Comparison of ENCODE assay signal across 15 cellular contexts in the genomic region with DNA sequence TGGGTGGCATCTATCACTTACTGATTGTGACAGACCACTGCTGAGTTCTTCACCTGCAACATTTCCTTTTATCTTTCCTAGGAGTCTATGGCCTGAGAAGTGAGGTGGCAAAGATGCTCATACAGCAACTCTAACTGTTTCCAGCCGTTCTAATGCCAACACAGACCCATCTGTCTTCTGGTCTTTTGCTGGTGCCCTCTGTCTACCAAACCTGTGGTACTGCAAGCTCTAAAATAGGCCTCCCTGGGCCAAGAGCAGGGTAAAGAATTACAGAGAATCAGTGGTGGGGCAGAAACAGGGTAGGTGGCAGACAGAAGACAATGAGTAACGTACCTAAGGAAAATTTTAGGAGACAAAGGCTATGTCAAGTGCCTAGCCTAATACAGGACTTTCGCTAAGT.
DNase-seq lines count a peak whose midpoint lies in the region; ATAC-seq, FAIRE-seq and TF ChIP-seq lines count a peak whose summit lies in the region.
"Had no signal": no experiment of that assay in that cellular context is flagged by ENCODE, and none has a peak within 500 bp of the region (broad histone marks: within the 10 kb centered on the region; RNA-seq: fewer than 3 reads in every experiment).

No MANE protein-coding gene starts in this region.

- H3K27ac ChIP-seq in A549 (peak overlapping the region in 1 of 2 experiments; percentile 24; a peak in 1 of 6 replicates), H9 (ENCODE audit: insufficient read length, low read depth, low read length) (no peak overlapping the region), SK-N-SH (ENCODE audit: low read depth in 2 of 2, low read length in 1 of 2) (no peak overlapping the region), hepatocyte (no peak overlapping the region)
- no peak overlapping the region for H3K27ac ChIP-seq in CD8-positive, alpha-beta memory T cell (ENCODE audit: low read depth, low read length)
- H3K27ac ChIP-seq: KMS-11, SK-N-MC, spleen had no signal

- H4K91ac ChIP-seq in H9 (ENCODE audit: insufficient read length, low read depth, low read length), result no peak overlapping the region

- no peaks in the 10 kb centered on the region for H3K27me3 Mint-ChIP-seq in H9 (ENCODE audit: low read depth)
- H3K27me3 Mint-ChIP-seq in CD8-positive, alpha-beta memory T cell, result no peaks in the 10 kb centered on the region
- H3K27me3 Mint-ChIP-seq: activated CD8-positive, alpha-beta T cell treated with anti-CD3 and anti-CD28 coated beads for 36 hours; activated naive CD8-positive, alpha-beta T cell treated with anti-CD3 and anti-CD28 coated beads, Interleukin-2, amount 50 U/mL, for 24 hours had no signal

- no peak overlapping the region for H2BK5ac ChIP-seq in H9 (ENCODE audit: insufficient read length, low read length)

- TF ChIP-seq EP300 in A549 (IDR thresholded peaks at IDR 0.05), result no peak
- no peak for TF ChIP-seq EP300 in SK-N-SH (IDR thresholded peaks at IDR 0.05; ENCODE audit: borderline replicate concordance in 1 of 2, low read depth in 1 of 2, low read length in 1 of 2)

- no peak overlapping the region for H2BK12ac ChIP-seq in H9 (ENCODE audit: insufficient read length, low read depth, low read length)

- H3K4me1 Mint-ChIP-seq in H9, result peaks cover 47 to 49% of the 10 kb centered on the region in 2 experiments
- H3K4me1 Mint-ChIP-seq in CD8-positive, alpha-beta memory T cell, result no peaks in the 10 kb centered on the region
- H3K4me1 Mint-ChIP-seq: activated naive CD8-positive, alpha-beta T cell treated with anti-CD3 and anti-CD28 coated beads, Interleukin-2, amount 50 U/mL, for 24 hours had no signal

- H3K4me3 ChIP-seq in A549, result no peak overlapping the region
- no peak overlapping the region for H3K4me3 ChIP-seq in SK-N-SH (ENCODE audit: low read depth in 2 of 2, low read length in 1 of 2)
- H3K4me3 ChIP-seq in hepatocyte, result no peak overlapping the region
- H3K4me3 ChIP-seq in CD8-positive, alpha-beta memory T cell (ENCODE audit: low read length), result no peak overlapping the region
- H3K4me3 ChIP-seq: SK-N-MC, spleen had no signal

- ATAC-seq in A549, result peak in 1 of 2 experiments; percentile 72; a peak in 3 of 6 replicates
- no peak for ATAC-seq in activated CD4-positive, CD25-positive, alpha-beta regulatory T cell treated with anti-CD3 and anti-CD28 coated beads, Interleukin-2, amount 50 U/mL, for 24 hours
- ATAC-seq: activated CD8-positive, alpha-beta T cell treated with anti-CD3 and anti-CD28 coated beads for 36 hours; activated naive CD8-positive, alpha-beta T cell treated with anti-CD3 and anti-CD28 coated beads, Interleukin-2, amount 50 U/mL, for 24 hours had no signal

- H3K4me2 ChIP-seq in A549, result no peak overlapping the region
- H3K4me2 ChIP-seq in H9 (ENCODE audit: insufficient read depth, insufficient read length, low read length), result no peak overlapping the region
- H3K4me2 ChIP-seq in SK-N-SH, result no peak overlapping the region
- no peak overlapping the region for H3K4me2 ChIP-seq in hepatocyte
- H3K4me2 ChIP-seq: KMS-11 had no signal

- no peak overlapping the region for H3K4ac ChIP-seq in H9 (ENCODE audit: low read depth, low read length)

- no peak overlapping the region for H2AK5ac ChIP-seq in H9 (ENCODE audit: insufficient read length, low read length)

- no peak overlapping the region for H4K8ac ChIP-seq in H9 (replicated peaks; ENCODE audit: insufficient read length, low read depth, low read length)

- H4K20me1 ChIP-seq in H9 (ENCODE audit: control insufficient read depth, insufficient read depth, insufficient read length) (no peaks in the 10 kb centered on the region), SK-N-SH (ENCODE audit: insufficient read depth) (no peaks in the 10 kb centered on the region), hepatocyte (ENCODE audit: insufficient read depth, poor library complexity, severe bottlenecking) (no peaks in the 10 kb centered on the region)

- H3K56ac ChIP-seq in H9 (ENCODE audit: insufficient read length, low read depth, low read length), result no peak overlapping the region

- intact Hi-C loops in posterior cingulate gyrus (cut with DNase I), result loop anchor here (10.0 kb wide), 1 partner anchor 614 kb away; the partner anchor contains the start of gene FLRT3

- WGBS in A549 (ENCODE audit: missing lambda C conversion rate), result 70% methylated on average over 3 of the region's 3 CpGs
- WGBS in H9 (ENCODE audit: extremely low coverage, insufficient read length, low lambda C conversion rate), result no CpG with 5 or more reads among the region's 3 CpGs
- 78% methylated on average over 3 of the region's 3 CpGs for WGBS in SK-N-SH (ENCODE audit: low lambda C conversion rate)
- WGBS in hepatocyte (ENCODE audit: low lambda C conversion rate, missing lambda C conversion rate), result 83% methylated on average over 3 of the region's 3 CpGs

- H3K36me3 ChIP-seq in SK-N-SH (replicated peaks in 1 of 2; ENCODE audit: control insufficient read depth in 1 of 2, insufficient read depth in 2 of 2, low read length in 1 of 2), result no peaks in the 10 kb centered on the region
- H3K36me3 ChIP-seq in hepatocyte (replicated peaks; ENCODE audit: insufficient read depth, low read depth), result no peaks in the 10 kb centered on the region
- H3K36me3 ChIP-seq in CD8-positive, alpha-beta memory T cell (ENCODE audit: insufficient read depth, low read length), result no peaks in the 10 kb centered on the region
- H3K36me3 ChIP-seq: spleen had no signal

- no peaks in the 10 kb centered on the region for H3K9me3 ChIP-seq in A549
- H3K9me3 ChIP-seq in H9 (ENCODE audit: control insufficient read depth, low read depth, low read length), result no peaks in the 10 kb centered on the region
- no peaks in the 10 kb centered on the region for H3K9me3 ChIP-seq in SK-N-SH
- H3K9me3 ChIP-seq in hepatocyte (ENCODE audit: low read depth), result no peaks in the 10 kb centered on the region
- H3K9me3 ChIP-seq in CD8-positive, alpha-beta memory T cell (ENCODE audit: low read length), result no peaks in the 10 kb centered on the region
- H3K9me3 ChIP-seq: spleen had no signal

- no peak overlapping the region; a peak in 1 of 5 replicates for H3K4me3 Mint-ChIP-seq in H9
- no peak overlapping the region for H3K4me3 Mint-ChIP-seq in CD8-positive, alpha-beta memory T cell
- H3K4me3 Mint-ChIP-seq: activated CD8-positive, alpha-beta T cell treated with anti-CD3 and anti-CD28 coated beads for 36 hours; activated naive CD8-positive, alpha-beta T cell treated with anti-CD3 and anti-CD28 coated beads, Interleukin-2, amount 50 U/mL, for 24 hours; nephron progenitor cell had no signal

- no peak overlapping the region for H3K27ac Mint-ChIP-seq in H9
- no peak overlapping the region for H3K27ac Mint-ChIP-seq in CD8-positive, alpha-beta memory T cell
- H3K27ac Mint-ChIP-seq: activated CD8-positive, alpha-beta T cell treated with anti-CD3 and anti-CD28 coated beads for 36 hours; activated naive CD8-positive, alpha-beta T cell treated with anti-CD3 and anti-CD28 coated beads, Interleukin-2, amount 50 U/mL, for 24 hours had no signal

- H3K23me2 ChIP-seq in H9 (ENCODE audit: insufficient read length, low read depth, low read length, poor library complexity, severe bottlenecking), result no peaks in the 10 kb centered on the region

- DNase-seq in A549 (ENCODE audit: low read depth in 1 of 2, low spot score in 1 of 2), result peak in 1 of 2 experiments; percentile 37
- no peak for DNase-seq in H9
- DNase-seq in SK-N-SH, result no peak
- no peak for DNase-seq in hepatocyte (ENCODE audit: low spot score)
- no peak for DNase-seq in posterior cingulate gyrus
- DNase-seq in activated T-cell treated with anti-CD3 and anti-CD28 coated beads, Interleukin-2, amount 50 U/mL, for 48 hours, result no peak
- no peak for DNase-seq in CD8-positive, alpha-beta memory T cell
- DNase-seq: activated CD8-positive, alpha-beta T cell treated with anti-CD3 and anti-CD28 coated beads for 36 hours; activated naive CD8-positive, alpha-beta T cell treated with anti-CD3 and anti-CD28 coated beads, Interleukin-2, amount 50 U/mL, for 24 hours; NCI-H2227 treated with DMSO at 0.1 percent for 48 hours; nephron progenitor cell; spleen had no signal

- no peak overlapping the region for H2BK120ac ChIP-seq in H9 (ENCODE audit: low read depth, low read length, poor library complexity, severe bottlenecking)

- H3K27me3 ChIP-seq in H9 (ENCODE audit: insufficient read depth, low read length), result no peaks in the 10 kb centered on the region
- H3K27me3 ChIP-seq in SK-N-SH (ENCODE audit: insufficient read depth), result no peaks in the 10 kb centered on the region
- H3K27me3 ChIP-seq in hepatocyte, result no peaks in the 10 kb centered on the region
- H3K27me3 ChIP-seq in CD8-positive, alpha-beta memory T cell (ENCODE audit: insufficient read depth, low read length, poor library complexity, severe bottlenecking), result no peaks in the 10 kb centered on the region
- H3K27me3 ChIP-seq: spleen had no signal

- H2BK20ac ChIP-seq in H9 (ENCODE audit: low read depth, low read length, poor library complexity, severe bottlenecking), result no peak overlapping the region

- no peak overlapping the region for H3K14ac ChIP-seq in H9 (ENCODE audit: insufficient read depth, low read length)

- H4K5ac ChIP-seq in H9 (ENCODE audit: insufficient read length, low read depth, low read length), result no peak overlapping the region

- H3T11ph ChIP-seq in H9 (ENCODE audit: low read length), result no peak overlapping the region

- POLR2A ChIA-PET in A549 (lab: Yijun Ruan, JAX) (no interaction called here), SK-N-SH (lab: Yijun Ruan, JAX) (no interaction called here)
- POLR2A ChIA-PET in CD8-positive, alpha-beta memory T cell (lab: Charles Lee), result no interaction called here

- CTCF ChIA-PET in A549 (lab: Yijun Ruan, JAX), result interaction anchor here (1.2 to 1.7 kb wide), 2 partner anchors 165 to 611 kb away, joined by 3 to 4 read pairs; partner anchors contain the start of gene FLRT3
- CTCF ChIA-PET in SK-N-SH (lab: Yijun Ruan, JAX), result interaction anchor here (0.9 kb wide), 1 partner anchor 12 kb away, joined by 3 read pairs; no protein-coding TSS in a partner anchor
- CTCF ChIA-PET in CD8-positive, alpha-beta memory T cell (lab: Charles Lee), result no interaction called here

- H3K79me2 ChIP-seq in H9 (ENCODE audit: insufficient read depth, low read length), result no peaks in the 10 kb centered on the region
- no peaks in the 10 kb centered on the region for H3K79me2 ChIP-seq in SK-N-SH (ENCODE audit: insufficient read depth)
- no peaks in the 10 kb centered on the region for H3K79me2 ChIP-seq in hepatocyte

- H3K18ac ChIP-seq in H9 (ENCODE audit: insufficient read length, low read depth, low read length), result no peak overlapping the region

- no peak for FAIRE-seq in A549 (lab: Jason Lieb, UNC)

- TF ChIP-seq CTCF in A549 (IDR thresholded peaks at IDR 0.05) (no peak), H9 (conservative IDR thresholded peaks at IDR 0.05) (peak; percentile 43; the same call in 2 of the 3 replicates), SK-N-SH (IDR thresholded peaks at IDR 0.05) (no peak), hepatocyte (IDR thresholded peaks at IDR 0.05; ENCODE audit: poor library complexity) (peak; percentile 25)

- no peak overlapping the region for H3K23ac ChIP-seq in H9 (ENCODE audit: insufficient read length, low read depth, low read length)

- peaks cover 10% of the 10 kb centered on the region for H3F3A ChIP-seq in SK-N-SH (replicated peaks; ENCODE audit: insufficient read depth)

- H3K9ac ChIP-seq in H9 (ENCODE audit: extremely low read depth, insufficient read length, low read length), result no peak overlapping the region
- no peak overlapping the region for H3K9ac ChIP-seq in SK-N-SH
- H3K9ac ChIP-seq: KMS-11 had no signal

- H2AFZ ChIP-seq in H9 (ENCODE audit: low read length) (no peak overlapping the region), SK-N-SH (ENCODE audit: low read depth) (no peak overlapping the region), hepatocyte (no peak overlapping the region)

- no peaks in the 10 kb centered on the region; a peak in 2 of 7 replicates for H3K36me3 Mint-ChIP-seq in H9 (ENCODE audit: insufficient read depth in 1 of 3, low read depth in 3 of 3)
- H3K36me3 Mint-ChIP-seq in CD8-positive, alpha-beta memory T cell, result no peaks in the 10 kb centered on the region

- TF ChIP-seq POLR2A in A549 (IDR thresholded peaks at IDR 0.05; ENCODE audit: low read length), result no peak

- TF ChIP-seq RAD21 in A549 (conservative IDR thresholded peaks at IDR 0.05 in 1 of 2, IDR thresholded peaks at IDR 0.05 in 1 of 2) (peak in 1 of 2 experiments; percentile 24; a peak in 2 of 5 replicates), SK-N-SH (IDR thresholded peaks at IDR 0.05; ENCODE audit: low read length) (peak; percentile 17; the same call in 1 of the 2 replicates)

- H3K9me3 Mint-ChIP-seq in H9, result no peaks in the 10 kb centered on the region
- H3K9me3 Mint-ChIP-seq in CD8-positive, alpha-beta memory T cell, result peaks cover 1 to 13% (median 8%) of the 10 kb centered on the region in 5 donors
- H3K9me3 Mint-ChIP-seq: activated CD8-positive, alpha-beta T cell treated with anti-CD3 and anti-CD28 coated beads for 36 hours; nephron progenitor cell had no signal

- H2BK15ac ChIP-seq in H9 (ENCODE audit: low read depth, low read length), result no peak overlapping the region

- no peaks in the 10 kb centered on the region for H3K79me1 ChIP-seq in H9 (ENCODE audit: insufficient read depth, low read depth, low read length, poor library complexity, severe bottlenecking)

- peaks cover 19% of the 10 kb centered on the region for H3K4me1 ChIP-seq in A549
- H3K4me1 ChIP-seq in H9 (ENCODE audit: insufficient read depth, low read length), result peaks cover 14% of the 10 kb centered on the region
- H3K4me1 ChIP-seq in SK-N-SH (ENCODE audit: control insufficient read depth in 1 of 2, insufficient read depth in 2 of 2, low read depth in 1 of 2, low read length in 1 of 2), result peaks cover 9 to 11% of the 10 kb centered on the region in 2 experiments; a peak in 3 of 4 replicates
- peaks cover 6% of the 10 kb centered on the region for H3K4me1 ChIP-seq in hepatocyte (ENCODE audit: insufficient read depth)
- H3K4me1 ChIP-seq in CD8-positive, alpha-beta memory T cell (ENCODE audit: insufficient read depth, low read length), result no peaks in the 10 kb centered on the region

- H3K9me2 ChIP-seq in SK-N-SH (no peaks in the 10 kb centered on the region), hepatocyte (replicated peaks; ENCODE audit: insufficient read depth) (no peaks in the 10 kb centered on the region)

Comparison
In these comparisons a context has a peak if more than half of its experiments do, and no peak if none do; other contexts are left out.
1. CTCF ChIP-seq: peak in H9 (single experiment) and hepatocyte (single experiment); none in A549 (single experiment) and SK-N-SH (single experiment).
2. Of the 12 proteins assayed by ChIP-seq in both A549 and SK-N-SH: peak only in A549: SMC3; only in SK-N-SH: none; in both: none; in neither: 10; mixed calls (peak in some experiments, not most) for 1.